ENCODE assay signal across 8 cellular contexts in the genomic region with DNA sequence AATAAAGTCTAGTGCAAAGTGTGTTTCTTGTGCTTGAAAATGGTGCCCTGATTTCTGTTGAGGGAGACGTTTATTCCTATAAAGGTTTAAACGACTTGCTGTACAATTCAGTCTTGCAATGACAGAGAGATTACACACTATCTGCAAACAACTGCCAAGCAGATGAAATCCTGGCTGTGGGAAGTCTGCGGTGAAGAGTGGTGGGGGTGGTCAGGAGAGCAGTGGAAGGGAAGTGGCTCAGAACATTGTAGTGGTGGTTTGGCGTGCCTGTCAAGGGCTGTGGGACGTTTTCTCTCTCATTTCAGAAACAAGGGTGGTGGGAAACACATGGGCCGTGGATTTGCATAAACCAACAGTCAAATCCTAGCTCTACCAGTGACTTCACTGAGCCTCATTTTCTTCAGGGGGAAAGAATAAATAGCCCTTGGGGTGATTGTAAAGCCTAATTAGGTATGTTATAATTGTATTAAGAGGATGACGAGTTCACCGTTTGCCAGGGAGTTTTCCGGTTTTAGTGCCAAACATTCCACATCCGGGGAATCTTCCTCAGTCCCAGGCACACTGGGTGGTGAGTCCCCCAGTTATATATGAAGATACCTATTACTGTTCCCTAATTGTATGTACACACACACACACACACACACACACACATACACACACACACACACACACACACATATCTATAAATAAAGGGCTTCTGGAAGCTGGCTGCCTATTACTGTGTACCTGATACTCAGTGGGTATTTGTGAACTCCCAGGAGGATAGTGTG.
DNase-seq lines count a peak whose midpoint lies in the region; ATAC-seq and TF ChIP-seq lines count a peak whose summit lies in the region.

No MANE protein-coding gene starts in this region.

- no peak for TF ChIP-seq CTCF in GM06990 (IDR thresholded peaks at IDR 0.05; ENCODE audit: insufficient read depth, low read length, poor library complexity, severe bottlenecking)
- TF ChIP-seq CTCF in testis (IDR thresholded peaks at IDR 0.05) = no peak

- peaks cover 46% of the 10 kb centered on the region for H3K4me1 ChIP-seq in HUES48 (ENCODE audit: control insufficient read depth, insufficient read depth, low read length)
- H3K4me1 ChIP-seq in mesodermal cell (ENCODE audit: control insufficient read depth, insufficient read depth, low read length, poor library complexity, severe bottlenecking) = peaks cover 64% of the 10 kb centered on the region
- peaks cover 47% of the 10 kb centered on the region for H3K4me1 ChIP-seq in testis

- H3K27me3 ChIP-seq in GM06990 (replicated peaks; ENCODE audit: control insufficient read depth, insufficient read depth, low read length) (no peaks in the 10 kb centered on the region), HUES48 (ENCODE audit: control insufficient read depth, insufficient read depth, low read length) (no peaks in the 10 kb centered on the region), testis (no peaks in the 10 kb centered on the region)

- intact Hi-C loops in testis (cut with DNase I; ENCODE audit: low total_unique reads) = no loop called here

- peak overlapping the region; percentile 22; the same call in 1 of the 2 replicates for H3K4me3 ChIP-seq in GM06990 (replicated peaks; ENCODE audit: low read depth, low read length)
- no peak overlapping the region for H3K4me3 ChIP-seq in HUES48 (ENCODE audit: low read depth, low read length)
- H3K4me3 ChIP-seq in mesodermal cell (ENCODE audit: extremely low read depth, insufficient read depth, low read length, poor library complexity, severe bottlenecking) = no peak overlapping the region
- no peak overlapping the region for H3K4me3 ChIP-seq in testis

- no peak for TF ChIP-seq POLR2A in testis (IDR thresholded peaks at IDR 0.05)

- H3K9me3 ChIP-seq in HUES48 (ENCODE audit: control insufficient read depth, insufficient read depth, low read length) (no peaks in the 10 kb centered on the region), mesodermal cell (ENCODE audit: control insufficient read depth, low read length) (no peaks in the 10 kb centered on the region), testis (no peaks in the 10 kb centered on the region)

- WGBS in mesodermal cell (ENCODE audit: insufficient coverage in 2 of 2), 2 experiments = 78 to 80% methylated on average over 4 of the region's 10 CpGs
- WGBS in testis, 2 donors = 28 to 35% methylated on average over 10 of the region's 10 CpGs

- H3K36me3 ChIP-seq in GM06990 (ENCODE audit: control insufficient read depth, insufficient read depth, low read length) = no peaks in the 10 kb centered on the region
- no peaks in the 10 kb centered on the region for H3K36me3 ChIP-seq in HUES48 (ENCODE audit: control insufficient read depth, insufficient read depth, low read length)
- peaks cover 11% of the 10 kb centered on the region for H3K36me3 ChIP-seq in mesodermal cell (ENCODE audit: control insufficient read depth, insufficient read depth, low read length)
- no peaks in the 10 kb centered on the region for H3K36me3 ChIP-seq in testis (ENCODE audit: low read depth, missing control alignments)

- H3K27ac ChIP-seq in HUES48 (ENCODE audit: low read depth, low read length) = peak overlapping the region; percentile 21
- H3K27ac ChIP-seq in mesodermal cell (ENCODE audit: low read depth, low read length, severe bottlenecking) = peak overlapping the region; percentile 96
- peak overlapping the region; percentile 12 to 33 for H3K27ac ChIP-seq in testis

- peak; percentile 61 for ATAC-seq in GM21529 (IDR thresholded peaks at IDR 0.05; ENCODE audit: unreplicated experiment)

- DNase-seq in GM06990 (ENCODE audit: extremely low read depth, insufficient read length) (peak; percentile 77), T-helper 9 cell (peak; percentile 63), testis (peak; percentile 37), NCI-H2171 (lab: John Stamatoyannopoulos, UW) (no peak)
- DNase-seq in central memory CD4-positive, alpha-beta T cell = peak; percentile 73

- no peak overlapping the region for H3K9ac ChIP-seq in HUES48 (ENCODE audit: low read depth, low read length)

Comparison
In these comparisons a context has a peak if more than half of its experiments do, and no peak if none do; other contexts are left out.
1. H3K27ac ChIP-seq: peak in every context shown above with its lines; median percentile 96 in mesodermal cell; 22 in testis; 21 in HUES48.